ENCODE assay signal across 15 cellular contexts in genomic region chr17:35079547-35079946, GRCh38. TPM values are rescaled to one million over a fixed set of nuclear protein-coding genes. Genes with fewer than 3 reads are reported as not detected.
DNase-seq lines count a peak whose midpoint lies in the region; ATAC-seq and TF ChIP-seq lines count a peak whose summit lies in the region.
"Had no signal": no experiment of that assay in that cellular context is flagged by ENCODE, and none has a peak within 500 bp of the region (broad histone marks: within the 10 kb centered on the region; RNA-seq: fewer than 3 reads in every experiment).

No MANE protein-coding gene starts in this region.

- no peak for TF ChIP-seq POLR2A in esophagus squamous epithelium (IDR thresholded peaks at IDR 0.05)

- H3K36me3 ChIP-seq in esophagus squamous epithelium = no peaks in the 10 kb centered on the region
- H3K36me3 ChIP-seq: uterus had no signal

- CTCF ChIA-PET in activated CD8-positive, alpha-beta memory T cell treated with anti-CD3 and anti-CD28 coated beads, Interleukin-2, amount 10 ng/mL, durations not matched to agents 7 days and 5 days (lab: Charles Lee) = interaction anchor here (1.0 to 6.6 kb wide), 6 partner anchors 9 to 57 kb away, joined by 3 to 46 read pairs (median 5); partner anchors contain the start of gene RFFL

- TF ChIP-seq CTCF in esophagus squamous epithelium (IDR thresholded peaks at IDR 0.05) = no peak

- H3K9me3 ChIP-seq in T-helper 17 cell (ENCODE audit: control insufficient read depth, low read length, poor library complexity, severe bottlenecking) (no peaks in the 10 kb centered on the region), esophagus squamous epithelium (no peaks in the 10 kb centered on the region)
- H3K9me3 ChIP-seq: uterus had no signal

- H3K4me1 ChIP-seq in esophagus squamous epithelium = peaks cover 3 to 79% (median 15%) of the 10 kb centered on the region in 3 donors
- H3K4me1 ChIP-seq: parathyroid adenoma had no signal

- peak overlapping the region; percentile 96 for H3K27ac Mint-ChIP-seq in activated CD8-positive, alpha-beta memory T cell treated with anti-CD3 and anti-CD28 coated beads, Interleukin-2, amount 10 ng/mL, durations not matched to agents 7 days and 5 days
- H3K27ac Mint-ChIP-seq in T-helper 17 cell = peak overlapping the region; percentile 93

- peaks cover 17% of the 10 kb centered on the region for H3K36me3 Mint-ChIP-seq in activated CD8-positive, alpha-beta memory T cell treated with anti-CD3 and anti-CD28 coated beads, Interleukin-2, amount 10 ng/mL, durations not matched to agents 7 days and 5 days
- no peaks in the 10 kb centered on the region for H3K36me3 Mint-ChIP-seq in T-helper 17 cell (ENCODE audit: low read depth)

- intact Hi-C loops in esophagus squamous epithelium (cut with DNase I) = no loop called here

- no peaks in the 10 kb centered on the region for H3K27me3 ChIP-seq in esophagus squamous epithelium
- H3K27me3 ChIP-seq: uterus had no signal

- H3K9me3 Mint-ChIP-seq in activated CD8-positive, alpha-beta memory T cell treated with anti-CD3 and anti-CD28 coated beads, Interleukin-2, amount 10 ng/mL, durations not matched to agents 7 days and 5 days (ENCODE audit: low read depth) = no peaks in the 10 kb centered on the region

- no peaks in the 10 kb centered on the region for H3K27me3 Mint-ChIP-seq in activated CD8-positive, alpha-beta memory T cell treated with anti-CD3 and anti-CD28 coated beads, Interleukin-2, amount 10 ng/mL, durations not matched to agents 7 days and 5 days
- no peaks in the 10 kb centered on the region for H3K27me3 Mint-ChIP-seq in T-helper 17 cell

- H3K27ac ChIP-seq in esophagus squamous epithelium (peak overlapping the region; percentile 2 to 97 (median 54)), substantia nigra (ENCODE audit: low read depth, low read length, poor library complexity, severe bottlenecking) (peak overlapping the region; percentile 85)
- H3K27ac ChIP-seq: parathyroid adenoma, uterus had no signal

- H3K4me3 Mint-ChIP-seq in activated CD8-positive, alpha-beta memory T cell treated with anti-CD3 and anti-CD28 coated beads, Interleukin-2, amount 10 ng/mL, durations not matched to agents 7 days and 5 days = no peak overlapping the region
- H3K4me3 Mint-ChIP-seq in T-helper 17 cell = no peak overlapping the region

- ATAC-seq in activated CD8-positive, alpha-beta memory T cell treated with anti-CD3 and anti-CD28 coated beads, Interleukin-2, amount 10 ng/mL, durations not matched to agents 7 days and 5 days = no peak
- no peak for ATAC-seq in T-helper 17 cell

- H3K4me3 ChIP-seq in esophagus squamous epithelium = no peak overlapping the region
- H3K4me3 ChIP-seq: uterus had no signal

- peaks cover 79% of the 10 kb centered on the region for H3K4me1 Mint-ChIP-seq in activated CD8-positive, alpha-beta memory T cell treated with anti-CD3 and anti-CD28 coated beads, Interleukin-2, amount 10 ng/mL, durations not matched to agents 7 days and 5 days
- peaks cover 51% of the 10 kb centered on the region for H3K4me1 Mint-ChIP-seq in T-helper 17 cell

- DNase-seq in activated CD8-positive, alpha-beta memory T cell treated with anti-CD3 and anti-CD28 coated beads, Interleukin-2, amount 10 ng/mL, durations not matched to agents 7 days and 5 days = no peak
- DNase-seq in activated CD8-positive, alpha-beta memory T cell treated with anti-CD3 and anti-CD28 coated beads for 24 hours = no peak
- DNase-seq in T-helper 17 cell (no peak), esophagus squamous epithelium (lab: John Stamatoyannopoulos, UW) (no peak), substantia nigra (lab: John Stamatoyannopoulos, UW) (no peak), NCI-H187 treated with DMSO at 0.1 percent for 48 hours (lab: John Stamatoyannopoulos, UW) (no peak), KG1 (lab: John Stamatoyannopoulos, UW) (no peak), putamen (ENCODE audit: low spot score) (no peak)
- DNase-seq: activated CD4-positive, CD25-positive, alpha-beta regulatory T cell; mesendoderm; NCI-H2227 treated with DMSO at 0.1 percent for 48 hours; stimulated activated CD4-positive, alpha-beta T cell treated with anti-CD3 and anti-CD28 coated beads, Interleukin-15, amount 100 ng/mL, for 24 hours; uterus had no signal

RNA-seq across cellular contexts. Expression of gene RFFL, which starts 16.0 kb away (rescaled TPM):
- total RNA-seq in activated CD8-positive, alpha-beta memory T cell treated with anti-CD3 and anti-CD28 coated beads, Interleukin-2, amount 10 ng/mL, durations not matched to agents 7 days and 5 days = 10 to 100 TPM; 47.7 to 52.2 TPM
- total RNA-seq in T-helper 17 cell (10 to 100 TPM; 71.0 to 72.1 TPM), esophagus squamous epithelium (10 to 100 TPM; 31.7 to 64.0 (median 56.2) TPM)

RNA-seq across cellular contexts. Expression of gene RAD51D, which starts 40.1 kb away (rescaled TPM):
- 10 to 100 TPM; 34.0 to 43.0 TPM for total RNA-seq in activated CD8-positive, alpha-beta memory T cell treated with anti-CD3 and anti-CD28 coated beads, Interleukin-2, amount 10 ng/mL, durations not matched to agents 7 days and 5 days
- total RNA-seq in T-helper 17 cell (10 to 100 TPM in 1 of 2 donors, 1 to 10 TPM in 1; 8.7 to 14.2 TPM), esophagus squamous epithelium (1 to 10 TPM; 2.4 to 7.1 (median 6.0) TPM)

RNA-seq across cellular contexts. Expression of gene FNDC8, which starts 41.9 kb away (rescaled TPM):
- not detected for total RNA-seq in activated CD8-positive, alpha-beta memory T cell treated with anti-CD3 and anti-CD28 coated beads, Interleukin-2, amount 10 ng/mL, durations not matched to agents 7 days and 5 days
- not detected for total RNA-seq in T-helper 17 cell
- not detected for total RNA-seq in esophagus squamous epithelium
- total RNA-seq: epithelial cell of proximal tubule, uterus had no signal
